8 cellular contexts compared by ENCODE assay signal in genomic region chr3:50610181-50610971, GRCh38. TPM values are rescaled to one million over a fixed set of nuclear protein-coding genes. Genes with fewer than 3 reads are reported as not detected.
DNase-seq lines count a peak whose midpoint lies in the region; ATAC-seq and TF ChIP-seq lines count a peak whose summit lies in the region.

No MANE protein-coding gene starts in this region.

- no peak for TF ChIP-seq EP300 in Ishikawa (IDR thresholded peaks at IDR 0.05; ENCODE audit: borderline replicate concordance)

- H3K36me3 Mint-ChIP-seq in activated naive CD4-positive, alpha-beta T cell treated with anti-CD3 and anti-CD28 coated beads for 36 hours (ENCODE audit: low read depth) = peaks cover 82% of the 10 kb centered on the region
- peaks cover 28 to 36% (median 30%) of the 10 kb centered on the region in 3 donors for H3K36me3 Mint-ChIP-seq in immature natural killer cell

- H3K27me3 ChIP-seq in aorta (ENCODE audit: control insufficient read depth in 1 of 2, insufficient read depth in 2 of 2, low read length in 1 of 2) = no peaks in the 10 kb centered on the region

- peak overlapping the region; percentile 100 for H3K27ac Mint-ChIP-seq in activated naive CD4-positive, alpha-beta T cell treated with anti-CD3 and anti-CD28 coated beads for 36 hours
- H3K27ac Mint-ChIP-seq in immature natural killer cell = peak overlapping the region; percentile 90 to 96 (median 93)

- H3K9me3 ChIP-seq in aorta (ENCODE audit: control insufficient read depth, low read length) = no peaks in the 10 kb centered on the region

- H3K4me1 Mint-ChIP-seq in activated naive CD4-positive, alpha-beta T cell treated with anti-CD3 and anti-CD28 coated beads for 36 hours (ENCODE audit: low read depth) = peaks cover 35% of the 10 kb centered on the region
- peaks cover 86 to 90% of the 10 kb centered on the region in 2 donors for H3K4me1 Mint-ChIP-seq in immature natural killer cell

- ATAC-seq in aorta (ENCODE audit: low FRiP score) = no peak
- no peak for ATAC-seq in HG03025 (IDR thresholded peaks at IDR 0.05; ENCODE audit: low FRiP score, unreplicated experiment)

- intact Hi-C loops in activated naive CD4-positive, alpha-beta T cell treated with anti-CD3 and anti-CD28 coated beads for 36 hours (cut with micrococcal nuclease) = loop anchor here (5.0 to 10.0 kb wide), 2 partner anchors 373 to 1664 kb away; partner anchors contain the start of genes GNAI2 and WDR82
- intact Hi-C loops in aorta (cut with DNase I) = loop anchor here in 1 of 2 donors (5.0 kb wide), 2 partner anchors 93 to 258 kb away; partner anchors contain the start of genes CYB561D2 and NPRL2

- CTCF ChIA-PET in activated naive CD4-positive, alpha-beta T cell treated with anti-CD3 and anti-CD28 coated beads for 36 hours (lab: Charles Lee) = interaction anchor here (0.6 to 11.1 kb wide), 8 partner anchors 9 to 1631 kb away, joined by 3 to 243 read pairs (median 9); partner anchors contain the start of genes C3orf18 and HEMK1

- no peak for TF ChIP-seq CTCF in GM13976 (IDR thresholded peaks at IDR 0.05; ENCODE audit: borderline replicate concordance, control extremely low read depth, extremely low read depth, insufficient read depth, missing control alignments)

- H3K27ac ChIP-seq in aorta (ENCODE audit: low read depth in 1 of 2, low read length in 2 of 2) = no peak overlapping the region

- DNase-seq in activated naive CD4-positive, alpha-beta T cell treated with anti-CD3 and anti-CD28 coated beads for 36 hours = peak; percentile 57
- DNase-seq in immature natural killer cell (no peak), aorta (no peak), NK-92 (lab: John Stamatoyannopoulos, UW; ENCODE audit: unreplicated experiment) (no peak), GM13976 (ENCODE audit: low spot score) (no peak)
- peak in 4 of 6 experiments; percentile 19 to 37 (median 28) for DNase-seq in stimulated activated naive CD4-positive, alpha-beta T cell (lab: John Stamatoyannopoulos, UW)

- in situ Hi-C loops in GM13976 (cut with MboI; ENCODE audit: low sequenced_read_pairs, unreplicated experiment) = loop anchor here (5.0 kb wide), 1 partner anchor 38 kb away; no protein-coding TSS in a partner anchor

- no peaks in the 10 kb centered on the region for H3K4me1 ChIP-seq in aorta (ENCODE audit: control insufficient read depth in 1 of 2, insufficient read depth in 2 of 2, low read length in 2 of 2)

- no peaks in the 10 kb centered on the region for H3K9me3 Mint-ChIP-seq in activated naive CD4-positive, alpha-beta T cell treated with anti-CD3 and anti-CD28 coated beads for 36 hours
- H3K9me3 Mint-ChIP-seq in immature natural killer cell = no peaks in the 10 kb centered on the region

- WGBS in aorta, 2 donors = 73 to 77% methylated on average over 6 of the region's 6 CpGs

- no peaks in the 10 kb centered on the region for H3K36me3 ChIP-seq in aorta (ENCODE audit: control insufficient read depth in 1 of 2, insufficient read depth in 2 of 2, low read length in 1 of 2)

- no peaks in the 10 kb centered on the region for H3K27me3 Mint-ChIP-seq in activated naive CD4-positive, alpha-beta T cell treated with anti-CD3 and anti-CD28 coated beads for 36 hours (ENCODE audit: low read depth)
- H3K27me3 Mint-ChIP-seq in immature natural killer cell (ENCODE audit: low read depth in 3 of 3) = peaks cover 0 to 6% (median 0%) of the 10 kb centered on the region in 3 donors

- TF ChIP-seq RAD21 in Ishikawa (IDR thresholded peaks at IDR 0.05; ENCODE audit: low read depth) = no peak

- H3K4me3 Mint-ChIP-seq in activated naive CD4-positive, alpha-beta T cell treated with anti-CD3 and anti-CD28 coated beads for 36 hours = peak overlapping the region; percentile 96
- peak overlapping the region; percentile 92 to 97 (median 94) for H3K4me3 Mint-ChIP-seq in immature natural killer cell

- no peak overlapping the region for H3K4me3 ChIP-seq in aorta (ENCODE audit: low read length in 2 of 2)

TF ChIP-seq in Ishikawa, 13 proteins besides CTCF, POLR2A, EP300 and RAD21:
- peak; percentile 68; the same call in 1 of the 2 replicates for TF ChIP-seq NFIC (IDR thresholded peaks at IDR 0.05)
- no peak for TF ChIP-seq EGR1 (IDR thresholded peaks at IDR 0.05)
TF ChIP-seq in Ishikawa: peak in this region for 1.

RNA-seq across cellular contexts. Expression of gene CISH, which starts 1.2 kb away (rescaled TPM):
- 100 to 1,000 TPM; 136 to 138 TPM for total RNA-seq in activated naive CD4-positive, alpha-beta T cell treated with anti-CD3 and anti-CD28 coated beads for 36 hours
- polyA plus RNA-seq in immature natural killer cell (10 to 100 TPM in 1 of 3 donors, 1 to 10 TPM in 2; 4.5 to 23.2 (median 7.3) TPM), aorta (1 to 10 TPM; 1.5 to 3.6 TPM)
- total RNA-seq in aorta = 10 to 100 TPM in 1 of 2 donors, 1 to 10 TPM in 1; 8.3 to 10.1 TPM

RNA-seq across cellular contexts. Expression of gene MAPKAPK3, which starts 6.6 kb away (rescaled TPM):
- total RNA-seq in activated naive CD4-positive, alpha-beta T cell treated with anti-CD3 and anti-CD28 coated beads for 36 hours = 100 to 1,000 TPM; 105 to 106 TPM
- polyA plus RNA-seq in immature natural killer cell (10 to 100 TPM; 57.2 to 92.0 (median 91.2) TPM), aorta (10 to 100 TPM; 13.0 to 18.3 TPM)
- 10 to 100 TPM; 23.7 to 24.8 TPM for total RNA-seq in aorta

RNA-seq across cellular contexts. Expression of gene HEMK1, which starts 41.1 kb away (rescaled TPM):
- 10 to 100 TPM; 27.0 to 30.4 TPM for total RNA-seq in activated naive CD4-positive, alpha-beta T cell treated with anti-CD3 and anti-CD28 coated beads for 36 hours
- polyA plus RNA-seq in immature natural killer cell (10 to 100 TPM; 18.3 to 54.9 (median 29.7) TPM), aorta (10 to 100 TPM; 11.0 to 18.3 TPM)
- 10 to 100 TPM; 12.0 to 21.3 TPM for total RNA-seq in aorta

RNA-seq across cellular contexts. Expression of gene C3orf18, which starts 42.8 kb away (rescaled TPM):
- 1 to 10 TPM; 3.1 to 3.8 TPM for total RNA-seq in activated naive CD4-positive, alpha-beta T cell treated with anti-CD3 and anti-CD28 coated beads for 36 hours
- polyA plus RNA-seq in immature natural killer cell (10 to 100 TPM in 2 of 3 donors, 1 to 10 TPM in 1; 8.8 to 28.8 (median 11.5) TPM), aorta (10 to 100 TPM; 16.4 to 18.0 TPM)
- 10 to 100 TPM in 1 of 2 donors, 1 to 10 TPM in 1; 8.8 to 15.9 TPM for total RNA-seq in aorta

Comparison
In these comparisons a context has a peak if more than half of its experiments do, and no peak if none do; other contexts are left out.
1. DNase-seq: peak in activated naive CD4-positive, alpha-beta T cell treated with anti-CD3 and anti-CD28 coated beads for 36 hours (single experiment) and stimulated activated naive CD4-positive, alpha-beta T cell (4 of 6); none in immature natural killer cell (0 of 3), aorta (0 of 2), NK-92 (single experiment) and GM13976 (single experiment).
2. RNA of gene CISH, which starts 1.2 kb away (total RNA-seq): 136 to 138 TPM in activated naive CD4-positive, alpha-beta T cell treated with anti-CD3 and anti-CD28 coated beads for 36 hours; 8.3 to 10.1 TPM in aorta; every median in the first group is over 10 times any median in the second.
3. RNA of gene MAPKAPK3, which starts 6.6 kb away (total RNA-seq): 105 to 106 TPM in activated naive CD4-positive, alpha-beta T cell treated with anti-CD3 and anti-CD28 coated beads for 36 hours; 23.7 to 24.8 TPM in aorta; every median in the first group is over 4 times any median in the second.